Comparison of ENCODE assay signal across 9 cellular contexts in genomic region chrX:74291577-74291963, GRCh38. TPM values are rescaled to one million over a fixed set of nuclear protein-coding genes. Genes with fewer than 3 reads are reported as not detected.
A peak's percentile ranks its signal among the peaks of the same experiment; 100 is the strongest.
DNase-seq lines count a peak whose midpoint lies in the region; ATAC-seq and TF ChIP-seq lines count a peak whose summit lies in the region.
"Had no signal": no experiment of that assay in that cellular context is flagged by ENCODE, and none has a peak within 500 bp of the region (broad histone marks: within the 10 kb centered on the region; RNA-seq: fewer than 3 reads in every experiment).

No MANE protein-coding gene starts in this region.

- no peak for TF ChIP-seq EP300 in upper lobe of left lung (IDR thresholded peaks at IDR 0.05)

- peak overlapping the region; percentile 98 for H3K27ac Mint-ChIP-seq in activated naive CD4-positive, alpha-beta T cell treated with anti-CD3 and anti-CD28 coated beads for 36 hours

- intact Hi-C loops in activated naive CD4-positive, alpha-beta T cell treated with anti-CD3 and anti-CD28 coated beads for 36 hours (cut with micrococcal nuclease), result loop anchor here (2.0 to 10.0 kb wide), 3 partner anchors 317 to 1669 kb away; partner anchors contain the start of gene CHIC1

- H3K4me1 ChIP-seq in adipocyte (ENCODE audit: control insufficient read depth, insufficient read depth, low read length) (peaks cover 4% of the 10 kb centered on the region), liver (ENCODE audit: control insufficient read depth in 4 of 4, insufficient read depth in 4 of 4, low read length in 3 of 4) (peaks cover 0 to 16% (median 9%) of the 10 kb centered on the region in 4 donors), upper lobe of left lung (peaks cover 0 to 7% (median 6%) of the 10 kb centered on the region in 4 donors)

- ATAC-seq in upper lobe of left lung (ENCODE audit: low FRiP score in 2 of 2), result no peak

- H3K36me3 Mint-ChIP-seq in activated naive CD4-positive, alpha-beta T cell treated with anti-CD3 and anti-CD28 coated beads for 36 hours (ENCODE audit: low read depth), result peaks cover 9% of the 10 kb centered on the region

- H3K9me3 ChIP-seq in adipocyte (ENCODE audit: control insufficient read depth, low read length), result no peaks in the 10 kb centered on the region
- H3K9me3 ChIP-seq in liver (ENCODE audit: control insufficient read depth in 4 of 4, low read length in 3 of 4), result peaks cover 0 to 4% (median 0%) of the 10 kb centered on the region in 4 donors
- no peaks in the 10 kb centered on the region for H3K9me3 ChIP-seq in upper lobe of left lung

- peaks cover 19% of the 10 kb centered on the region for H3K4me1 Mint-ChIP-seq in activated naive CD4-positive, alpha-beta T cell treated with anti-CD3 and anti-CD28 coated beads for 36 hours (ENCODE audit: low read depth)

- no peaks in the 10 kb centered on the region for H3K9me3 Mint-ChIP-seq in activated naive CD4-positive, alpha-beta T cell treated with anti-CD3 and anti-CD28 coated beads for 36 hours

- in situ Hi-C loops in G401 (cut with HindIII; ENCODE audit: low sequenced_read_pairs), result no loop called here

- TF ChIP-seq RAD21 in liver (IDR thresholded peaks at IDR 0.05), result no peak

- TF ChIP-seq POLR2A in upper lobe of left lung (IDR thresholded peaks at IDR 0.05), result no peak

- no peak for DNase-seq in activated naive CD4-positive, alpha-beta T cell treated with anti-CD3 and anti-CD28 coated beads for 36 hours
- no peak for DNase-seq in activated naive CD4-positive, alpha-beta T cell treated with anti-CD3 and anti-CD28 coated beads, Interleukin-2, amount 50 U/mL, for 16 hours
- no peak for DNase-seq in adipocyte (ENCODE audit: low read depth)
- DNase-seq in upper lobe of left lung, result no peak
- no peak for DNase-seq in foreskin melanocyte
- DNase-seq in G401 (ENCODE audit: low spot score), result no peak
- no peak for DNase-seq in DMS53 (lab: John Stamatoyannopoulos, UW)

- H3K9ac ChIP-seq in adipocyte (ENCODE audit: low read length) (peak overlapping the region; percentile 96), liver (ENCODE audit: low read depth in 1 of 2, low read length in 2 of 2) (peak overlapping the region; percentile 80 to 99)

- CTCF ChIA-PET in activated naive CD4-positive, alpha-beta T cell treated with anti-CD3 and anti-CD28 coated beads for 36 hours (lab: Charles Lee), result no interaction called here

- no peaks in the 10 kb centered on the region for H3K27me3 Mint-ChIP-seq in activated naive CD4-positive, alpha-beta T cell treated with anti-CD3 and anti-CD28 coated beads for 36 hours (ENCODE audit: low read depth)

- H3K27ac ChIP-seq in liver (ENCODE audit: low read depth in 1 of 2, low read length in 2 of 2) (peak overlapping the region; percentile 91 to 98), upper lobe of left lung (peak overlapping the region; percentile 87 to 96 (median 90))

- peak overlapping the region; percentile 94 for H3K4me3 Mint-ChIP-seq in activated naive CD4-positive, alpha-beta T cell treated with anti-CD3 and anti-CD28 coated beads for 36 hours

- H3K4me3 ChIP-seq in adipocyte (ENCODE audit: low read length) (peak overlapping the region; percentile 85), liver (ENCODE audit: low read depth in 1 of 3, low read length in 3 of 3) (peak overlapping the region; percentile 69 to 94 (median 76)), upper lobe of left lung (peak overlapping the region; percentile 47 to 67 (median 53))

- H3K27me3 ChIP-seq in adipocyte (replicated peaks; ENCODE audit: control insufficient read depth, insufficient read depth, low read length) (peaks cover 4% of the 10 kb centered on the region), liver (ENCODE audit: control insufficient read depth in 4 of 4, insufficient read depth in 4 of 4, low read length in 3 of 4) (peaks cover 0 to 2% (median 0%) of the 10 kb centered on the region in 4 donors), upper lobe of left lung (peaks cover 0 to 5% (median 0%) of the 10 kb centered on the region in 4 donors)

- H3K36me3 ChIP-seq in adipocyte (ENCODE audit: control insufficient read depth, insufficient read depth, low read length, severe bottlenecking) (peaks cover 8% of the 10 kb centered on the region), liver (ENCODE audit: control insufficient read depth in 4 of 4, insufficient read depth in 3 of 4, low read depth in 1 of 4, low read length in 3 of 4) (no peaks in the 10 kb centered on the region), upper lobe of left lung (no peaks in the 10 kb centered on the region)

- WGBS in liver, result under 1% methylated on average over 6 of the region's 6 CpGs
- WGBS in upper lobe of left lung, 2 donors, result 0 to 33% methylated on average over 3 to 6 of the region's 6 CpGs

- TF ChIP-seq CTCF in liver (IDR thresholded peaks at IDR 0.05; ENCODE audit: low read depth, low read length, missing input control) (no peak), upper lobe of left lung (IDR thresholded peaks at IDR 0.05) (no peak)

TF ChIP-seq in liver, 16 proteins besides CTCF, POLR2A, EP300 and RAD21:
- TF ChIP-seq HNF4A (conservative IDR thresholded peaks at IDR 0.05) (peak in 1 of 2 donors; percentile 48), FOXA2 (IDR thresholded peaks at IDR 0.05) (no peak)

RNA-seq across cellular contexts. Expression of gene ZCCHC13, which starts 12.4 kb away (rescaled TPM):
- total RNA-seq in activated naive CD4-positive, alpha-beta T cell treated with anti-CD3 and anti-CD28 coated beads for 36 hours, result not detected
- total RNA-seq in liver (not detected), upper lobe of left lung (not detected)
- polyA plus RNA-seq in liver, result not detected
- total RNA-seq in G401 (2014; rRNA removed; shearing (Covaris generic)), result not detected in 2 replicates
- total RNA-seq: dermis microvascular lymphatic vessel endothelial cell had no signal
